Comparison of ENCODE assay signal across 11 cellular contexts in the genomic region with DNA sequence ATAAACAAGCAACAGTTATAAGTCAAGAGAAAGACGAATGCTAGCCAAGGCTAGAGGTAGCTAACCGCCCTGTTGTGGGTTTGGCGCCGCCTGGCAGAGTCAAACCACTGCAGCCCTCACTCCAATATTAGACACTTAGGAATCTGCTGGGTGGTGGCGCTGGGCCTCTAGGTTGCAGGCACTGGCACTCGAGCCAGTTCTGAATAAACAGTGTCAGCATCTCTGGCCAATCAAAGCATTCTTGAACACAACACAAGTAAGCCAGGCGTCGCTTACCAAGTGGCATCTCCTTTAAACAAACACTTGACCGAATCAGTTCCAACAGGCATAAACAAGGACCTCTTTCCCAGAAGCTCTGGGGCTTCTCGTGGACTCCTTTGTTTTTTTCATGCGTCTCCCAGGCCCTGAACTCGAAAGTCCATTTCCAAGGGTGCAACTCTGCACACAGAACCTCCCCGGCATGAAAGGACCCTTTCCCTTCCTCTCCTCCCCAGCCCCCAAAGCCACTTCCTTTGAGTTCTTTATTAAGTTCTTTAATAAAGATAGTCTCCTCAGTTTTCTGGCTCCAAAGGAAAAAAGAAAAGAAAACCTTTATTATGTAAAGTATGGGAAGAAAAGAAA.
DNase-seq lines count a peak whose midpoint lies in the region; ATAC-seq and TF ChIP-seq lines count a peak whose summit lies in the region.
"Had no signal": no experiment of that assay in that cellular context is flagged by ENCODE, and none has a peak within 500 bp of the region (broad histone marks: within the 10 kb centered on the region; RNA-seq: fewer than 3 reads in every experiment).

No MANE protein-coding gene starts in this region.

- BruUV-seq in mammary epithelial cell (replicated peaks; lab: Mats Ljungman, UMichigan), result no TSS peak

- 91% methylated on average over 13 of the region's 13 CpGs for WGBS in mammary epithelial cell (ENCODE audit: low coverage, missing lambda C conversion rate)
- WGBS in endodermal cell (ENCODE audit: insufficient coverage in 1 of 2, insufficient read length in 1 of 2), 2 experiments, result 93 to 99% methylated on average over 11 to 13 of the region's 13 CpGs
- WGBS in aorta, 2 donors, result 2 to 10% methylated on average over 13 of the region's 13 CpGs

- ATAC-seq in aorta (ENCODE audit: low FRiP score) (peak; percentile 80), HG03108 (IDR thresholded peaks at IDR 0.05; ENCODE audit: unreplicated experiment) (no peak), GM19463 (IDR thresholded peaks at IDR 0.05; ENCODE audit: unreplicated experiment) (no peak)

- intact Hi-C loops in mammary epithelial cell (cut with micrococcal nuclease), result no loop called here
- intact Hi-C loops in aorta (cut with DNase I), result loop anchor here in 1 of 2 donors (5.0 kb wide), 1 partner anchor 34 kb away; no protein-coding TSS in a partner anchor

- dilution Hi-C loops in mammary epithelial cell (cut with HindIII; ENCODE audit: low sequenced_read_pairs), result no loop called here

- H3K27ac ChIP-seq in mammary epithelial cell (ENCODE audit: insufficient read depth, low read depth, low read length), result no peak overlapping the region
- peak overlapping the region; percentile 87 for H3K27ac ChIP-seq in endodermal cell (ENCODE audit: low read depth, low read length)
- H3K27ac ChIP-seq in aorta (ENCODE audit: low read depth in 1 of 2, low read length in 2 of 2), result peak overlapping the region; percentile 16 to 68

- peaks cover 44% of the 10 kb centered on the region for H3K9me3 Mint-ChIP-seq in endodermal cell

- H3K36me3 Mint-ChIP-seq in endodermal cell (ENCODE audit: low read depth), result peaks cover 60% of the 10 kb centered on the region

- peaks cover 37% of the 10 kb centered on the region for H3K4me1 Mint-ChIP-seq in endodermal cell

- H3K4me3 Mint-ChIP-seq in endodermal cell, result no peak overlapping the region
- H3K4me3 Mint-ChIP-seq: T-helper 1 cell treated with Interleukin-12 subunit alpha and Interleukin-12 subunit beta and Interleukin-4 antibody, amounts not matched to agents 30 μg/mL and 1 μg/mL, for 36 hours had no signal

- DNase-seq in T47D (ENCODE audit: low read depth in 1 of 2, low spot score in 1 of 2) (peak; percentile 64 to 95), mammary epithelial cell (no peak), endodermal cell (no peak), myocyte (ENCODE audit: low read depth) (peak; percentile 69), aorta (peak; percentile 78 to 83), SIG-M5 treated with dmso at 0.1 percent for 504 hours (lab: John Stamatoyannopoulos, UW; ENCODE audit: unreplicated experiment) (no peak)
- DNase-seq: NCI-H2227 treated with DMSO at 0.1 percent for 48 hours, small intestine had no signal

- H3K27me3 ChIP-seq in mammary epithelial cell (ENCODE audit: insufficient read depth, low read length) (no peaks in the 10 kb centered on the region), endodermal cell (ENCODE audit: control insufficient read depth, insufficient read depth, low read length, poor library complexity, severe bottlenecking) (no peaks in the 10 kb centered on the region), aorta (ENCODE audit: control insufficient read depth in 1 of 2, insufficient read depth in 2 of 2, low read length in 1 of 2) (no peaks in the 10 kb centered on the region)

- H3K27me3 Mint-ChIP-seq in endodermal cell (ENCODE audit: insufficient read depth), result no peaks in the 10 kb centered on the region

- TF ChIP-seq CTCF in mammary epithelial cell (conservative IDR thresholded peaks at IDR 0.05 in 1 of 2, IDR thresholded peaks at IDR 0.05 in 1 of 2; ENCODE audit: extremely low read depth in 1 of 2, insufficient read depth in 1 of 2, low read depth in 1 of 2, low read length in 2 of 2), result no peak
- no peak for TF ChIP-seq CTCF in endodermal cell (conservative IDR thresholded peaks at IDR 0.05)

- in situ Hi-C loops in T47D (cut with HindIII; ENCODE audit: low pct_unique_long_range_greater_than_20kb, low sequenced_read_pairs), result no loop called here
- in situ Hi-C loops in mammary epithelial cell (cut with MboI; ENCODE audit: low sequenced_read_pairs in 2 of 2), result no loop called here

- no peaks in the 10 kb centered on the region for H3K79me2 ChIP-seq in mammary epithelial cell (ENCODE audit: insufficient read depth, low read length)

- no peak overlapping the region for H3K4me2 ChIP-seq in mammary epithelial cell (ENCODE audit: insufficient read depth, low read depth, low read length)

- H2AFZ ChIP-seq in mammary epithelial cell (ENCODE audit: low read depth, low read length), result no peak overlapping the region

- H3K9me3 ChIP-seq in mammary epithelial cell (replicated peaks; ENCODE audit: insufficient read depth, low read length) (peaks cover 8% of the 10 kb centered on the region), endodermal cell (ENCODE audit: control insufficient read depth, low read length) (peaks cover 52% of the 10 kb centered on the region), aorta (ENCODE audit: control insufficient read depth, low read length) (no peaks in the 10 kb centered on the region)

- no peaks in the 10 kb centered on the region for H3K36me3 ChIP-seq in mammary epithelial cell (ENCODE audit: insufficient read depth, low read length)
- peaks cover 67% of the 10 kb centered on the region for H3K36me3 ChIP-seq in endodermal cell (ENCODE audit: control insufficient read depth, insufficient read depth, low read length)
- no peaks in the 10 kb centered on the region for H3K36me3 ChIP-seq in aorta (ENCODE audit: control insufficient read depth in 1 of 2, insufficient read depth in 2 of 2, low read length in 1 of 2)

- H3K4me3 ChIP-seq in mammary epithelial cell (replicated peaks in 1 of 3; ENCODE audit: insufficient read depth in 1 of 3, low read depth in 2 of 3, low read length in 3 of 3) (no peak overlapping the region), endodermal cell (ENCODE audit: low read length) (no peak overlapping the region), aorta (ENCODE audit: low read length in 2 of 2) (no peak overlapping the region)

- no peak overlapping the region for H3K27ac Mint-ChIP-seq in endodermal cell

- CTCF ChIA-PET in mammary epithelial cell (lab: Charles Lee; ENCODE audit: low non-redundant PET), result no interaction called here

- no peaks in the 10 kb centered on the region for H4K20me1 ChIP-seq in mammary epithelial cell (ENCODE audit: insufficient read depth, low read length)

- H3K4me1 ChIP-seq in mammary epithelial cell (ENCODE audit: insufficient read depth, low read length), result no peaks in the 10 kb centered on the region
- H3K4me1 ChIP-seq in endodermal cell (ENCODE audit: control insufficient read depth, insufficient read depth, low read length), result peaks cover 27% of the 10 kb centered on the region
- H3K4me1 ChIP-seq in aorta (ENCODE audit: control insufficient read depth in 1 of 2, insufficient read depth in 2 of 2, low read length in 2 of 2), result peaks cover 0 to 5% of the 10 kb centered on the region in 2 donors

- H3K9ac ChIP-seq in mammary epithelial cell (ENCODE audit: insufficient read depth, low read length), result no peak overlapping the region
- no peak overlapping the region for H3K9ac ChIP-seq in endodermal cell (ENCODE audit: extremely low read depth, low read length, poor library complexity, severe bottlenecking)

Comparison
In these comparisons a context has a peak if more than half of its experiments do, and no peak if none do; other contexts are left out.
1. DNase-seq: peak in T47D (2 of 2), myocyte (single experiment) and aorta (2 of 2); none in mammary epithelial cell (single experiment), endodermal cell (single experiment) and SIG-M5 treated with dmso at 0.1 percent for 504 hours (single experiment).